ENCODE assay signal across 8 cellular contexts in the genomic region with DNA sequence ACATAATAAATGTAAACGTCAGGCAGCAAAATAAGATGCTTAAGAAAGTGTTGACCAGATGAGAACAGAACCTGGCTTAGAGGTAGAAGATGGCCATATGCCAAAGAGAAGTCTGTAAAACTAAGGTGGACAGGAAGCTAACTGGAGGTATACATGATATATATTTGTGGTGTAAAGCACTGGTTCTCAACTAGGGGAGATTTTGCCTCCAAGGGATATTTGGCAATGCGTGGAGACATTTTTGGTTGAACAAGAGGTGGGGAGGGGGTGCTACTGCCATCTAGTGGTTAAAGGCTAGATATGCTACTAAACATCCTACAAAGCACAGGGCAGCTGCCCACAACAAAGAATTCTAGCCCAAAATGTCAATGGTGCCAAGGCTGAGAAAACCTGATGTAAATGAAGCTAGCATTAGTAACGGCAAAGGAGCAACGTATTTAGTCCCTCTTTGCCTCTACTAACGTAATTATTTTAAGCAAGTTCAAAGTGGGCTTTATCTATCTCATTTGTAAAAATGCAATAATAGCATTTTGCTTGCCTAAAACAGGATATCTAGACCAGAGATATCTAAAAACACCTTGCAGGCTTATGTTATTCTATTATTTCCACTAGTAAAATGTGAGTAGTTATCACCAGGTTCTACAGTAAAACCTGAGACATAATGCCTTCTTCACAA.
DNase-seq lines count a peak whose midpoint lies in the region; ATAC-seq, FAIRE-seq and TF ChIP-seq lines count a peak whose summit lies in the region.

No MANE protein-coding gene starts in this region.

- TF ChIP-seq CTCF in foreskin keratinocyte (conservative IDR thresholded peaks at IDR 0.05) (peak; percentile 81), parathyroid adenoma (IDR thresholded peaks at IDR 0.05) (peak; percentile 87)

- no peak overlapping the region for H3K9ac ChIP-seq in Karpas-422 (ENCODE audit: low read length)
- no peak overlapping the region for H3K9ac ChIP-seq in parathyroid adenoma

- H3K27ac ChIP-seq in Karpas-422 (ENCODE audit: low read length), result no peak overlapping the region
- H3K27ac ChIP-seq in foreskin keratinocyte, result no peak overlapping the region
- no peak overlapping the region for H3K27ac ChIP-seq in parathyroid adenoma

- H3K4me2 ChIP-seq in Karpas-422 (ENCODE audit: low read depth, low read length, poor library complexity, severe bottlenecking) (no peak overlapping the region), parathyroid adenoma (ENCODE audit: low read length) (no peak overlapping the region)

- H3K4me1 ChIP-seq in Karpas-422 (ENCODE audit: low read length), result peaks cover 24% of the 10 kb centered on the region
- H3K4me1 ChIP-seq in foreskin keratinocyte, result no peaks in the 10 kb centered on the region
- H3K4me1 ChIP-seq in parathyroid adenoma, result no peaks in the 10 kb centered on the region

- peaks cover 5% of the 10 kb centered on the region for H3K79me2 ChIP-seq in Karpas-422 (ENCODE audit: low read length)
- H3K79me2 ChIP-seq in parathyroid adenoma, result no peaks in the 10 kb centered on the region

- peaks cover 5% of the 10 kb centered on the region; the same call in 1 of the 2 replicates for H3K9me3 ChIP-seq in Karpas-422 (ENCODE audit: low read length)
- no peaks in the 10 kb centered on the region for H3K9me3 ChIP-seq in parathyroid adenoma (ENCODE audit: control insufficient read depth, low read length)

- no peak overlapping the region for H3K4me3 Mint-ChIP-seq in activated T-cell treated with anti-CD3 and anti-CD28 coated beads, Interleukin-2, amount 50 U/mL, for 72 hours

- H3K4me1 Mint-ChIP-seq in activated T-cell treated with anti-CD3 and anti-CD28 coated beads, Interleukin-2, amount 50 U/mL, for 72 hours (ENCODE audit: low read depth), result peaks cover 18% of the 10 kb centered on the region

- no peaks in the 10 kb centered on the region for H3K27me3 Mint-ChIP-seq in activated T-cell treated with anti-CD3 and anti-CD28 coated beads, Interleukin-2, amount 50 U/mL, for 72 hours (ENCODE audit: low read depth)

- FAIRE-seq in RCC 7860 (lab: Jason Lieb, UNC), result no peak

- H3K27ac Mint-ChIP-seq in activated T-cell treated with anti-CD3 and anti-CD28 coated beads, Interleukin-2, amount 50 U/mL, for 72 hours, result no peak overlapping the region

- H3K4me3 ChIP-seq in Karpas-422 (ENCODE audit: low read length) (no peak overlapping the region), parathyroid adenoma (ENCODE audit: low read depth, low read length) (no peak overlapping the region)

- peaks cover 2 to 3% of the 10 kb centered on the region in 2 donors for H3K9me3 Mint-ChIP-seq in activated T-cell treated with anti-CD3 and anti-CD28 coated beads, Interleukin-2, amount 50 U/mL, for 72 hours

- peak; percentile 62 for ATAC-seq in GM18502 (IDR thresholded peaks at IDR 0.05; ENCODE audit: poor library complexity, unreplicated experiment)
- peak; percentile 59 to 60 for ATAC-seq in activated T-cell treated with anti-CD3 and anti-CD28 coated beads, Interleukin-2, amount 50 U/mL, for 72 hours (replicated peaks in 1 of 2)
- peak; percentile 92 for ATAC-seq in foreskin keratinocyte
- no peak for ATAC-seq in HG03139 (IDR thresholded peaks at IDR 0.05; ENCODE audit: unreplicated experiment)

- DNase-seq in AG08395 (ENCODE audit: low spot score) (peak; percentile 45), Karpas-422 (peak; percentile 89), RCC 7860 (ENCODE audit: low spot score) (peak; percentile 46), foreskin keratinocyte (peak; percentile 21 to 54)
- peak; percentile 40 to 65 for DNase-seq in activated T-cell treated with anti-CD3 and anti-CD28 coated beads, Interleukin-2, amount 50 U/mL, for 72 hours

- H2AFZ ChIP-seq in Karpas-422 (ENCODE audit: low read length) (no peak overlapping the region), parathyroid adenoma (no peak overlapping the region)

- H3K9me2 ChIP-seq in Karpas-422 (replicated peaks; ENCODE audit: insufficient read depth, low read length), result no peaks in the 10 kb centered on the region

- H4K20me1 ChIP-seq in Karpas-422 (ENCODE audit: insufficient read depth, low read depth, low read length), result no peaks in the 10 kb centered on the region

- peaks cover 2 to 17% of the 10 kb centered on the region in 2 donors for H3K36me3 Mint-ChIP-seq in activated T-cell treated with anti-CD3 and anti-CD28 coated beads, Interleukin-2, amount 50 U/mL, for 72 hours (ENCODE audit: insufficient read depth in 2 of 2)

- H3K36me3 ChIP-seq in Karpas-422 (ENCODE audit: insufficient read depth, low read length) (no peaks in the 10 kb centered on the region), parathyroid adenoma (ENCODE audit: control insufficient read depth, insufficient read depth, low read length) (no peaks in the 10 kb centered on the region)

- H3K27me3 ChIP-seq in Karpas-422 (ENCODE audit: low read length) (no peaks in the 10 kb centered on the region), foreskin keratinocyte (no peaks in the 10 kb centered on the region), parathyroid adenoma (ENCODE audit: control insufficient read depth, insufficient read depth, low read length) (no peaks in the 10 kb centered on the region)

Comparison
In these comparisons a context has a peak if more than half of its experiments do, and no peak if none do; other contexts are left out.
1. DNase-seq: peak in every context shown above with its lines; median percentile 89 in Karpas-422; 52 in activated T-cell treated with anti-CD3 and anti-CD28 coated beads, Interleukin-2, amount 50 U/mL, for 72 hours; 46 in RCC 7860; 45 in AG08395; 38 in foreskin keratinocyte.